ENCODE assay signal across 8 cellular contexts in genomic region chr6:157099912-157100593, GRCh38.
DNase-seq lines count a peak whose midpoint lies in the region; ATAC-seq, FAIRE-seq and TF ChIP-seq lines count a peak whose summit lies in the region.

No MANE protein-coding gene starts in this region.

- in situ Hi-C loops in SK-MEL-5 (cut with HindIII; ENCODE audit: low pct_unique_long_range_greater_than_20kb, low sequenced_read_pairs), result no loop called here

- TF ChIP-seq CTCF in GM12865 (IDR thresholded peaks at IDR 0.05; ENCODE audit: insufficient read depth, low read depth, low read length, missing control alignments), result no peak

- H3K4me3 ChIP-seq in GM12865 (ENCODE audit: low read depth, low read length), result no peak overlapping the region

- no peaks in the 10 kb centered on the region for H3K9me3 Mint-ChIP-seq in central memory CD8-positive, alpha-beta T cell

- peaks cover 48% of the 10 kb centered on the region for H3K4me1 Mint-ChIP-seq in central memory CD8-positive, alpha-beta T cell

- peak overlapping the region; percentile 61 for H3K27ac Mint-ChIP-seq in central memory CD8-positive, alpha-beta T cell (ENCODE audit: low read depth)

- no peak for FAIRE-seq in urothelium cell line (lab: Jason Lieb, UNC)

- H3K27me3 Mint-ChIP-seq in central memory CD8-positive, alpha-beta T cell, result no peaks in the 10 kb centered on the region

- DNase-seq in GM12865 (ENCODE audit: low read depth), result peak; percentile 82
- DNase-seq in SK-MEL-5 (ENCODE audit: low read depth, low spot score), result peak; percentile 14
- DNase-seq in central memory CD8-positive, alpha-beta T cell (ENCODE audit: low spot score in 2 of 2), result peak in 1 of 2 donors; percentile 50
- peak; percentile 10 to 46 for DNase-seq in stimulated activated CD8-positive, alpha-beta memory T cell treated with anti-CD3 and anti-CD28 coated beads, Interleukin-7, amount 100 ng/mL, for 48 hours (ENCODE audit: extremely low read depth in 1 of 2, low read depth in 1 of 2)
- DNase-seq in HCEC 1CT, result no peak
- DNase-seq in GOT3 (lab: John Stamatoyannopoulos, UW), result no peak
- DNase-seq in urothelium cell line (ENCODE audit: low spot score), result no peak

- H3K4me3 Mint-ChIP-seq in central memory CD8-positive, alpha-beta T cell, result peak overlapping the region; percentile 55

- ATAC-seq in GM21786 (IDR thresholded peaks at IDR 0.05; ENCODE audit: unreplicated experiment), result peak; percentile 96
- peak; percentile 100 for ATAC-seq in central memory CD8-positive, alpha-beta T cell (replicated peaks; ENCODE audit: extremely low read depth, poor library complexity, severe bottlenecking)

- peaks cover 7% of the 10 kb centered on the region for H3K36me3 Mint-ChIP-seq in central memory CD8-positive, alpha-beta T cell (ENCODE audit: insufficient read depth)

Comparison
In these comparisons a context has a peak if more than half of its experiments do, and no peak if none do; other contexts are left out.
1. DNase-seq: peak in GM12865 (single experiment), SK-MEL-5 (single experiment) and stimulated activated CD8-positive, alpha-beta memory T cell treated with anti-CD3 and anti-CD28 coated beads, Interleukin-7, amount 100 ng/mL, for 48 hours (2 of 2); none in HCEC 1CT (single experiment), GOT3 (single experiment) and urothelium cell line (single experiment).